ENCODE assay signal across 20 cellular contexts in genomic region chr12:99495797-99496196, GRCh38.
DNase-seq lines count a peak whose midpoint lies in the region; ATAC-seq, FAIRE-seq and TF ChIP-seq lines count a peak whose summit lies in the region.
"Had no signal": no experiment of that assay in that cellular context is flagged by ENCODE, and none has a peak within 500 bp of the region (broad histone marks: within the 10 kb centered on the region; RNA-seq: fewer than 3 reads in every experiment).

No MANE protein-coding gene starts in this region.

- TF ChIP-seq RAD21 in GM12878 (IDR thresholded peaks at IDR 0.05; ENCODE audit: insufficient read depth, low read depth, low read length): no peak

- POLR2A ChIA-PET in GM12878 (lab: Charles Lee): no interaction called here

- RAD21 ChIA-PET in GM12878 (lab: Charles Lee; ENCODE audit: unreplicated experiment): no interaction called here

- H3K9ac ChIP-seq in GM12878 (ENCODE audit: control insufficient read depth, insufficient read depth, low read length) (no peak overlapping the region), GM23248 (no peak overlapping the region)

- H3K27ac ChIP-seq in GM12878 (ENCODE audit: control insufficient read depth, insufficient read depth) (no peak overlapping the region), GM23248 (no peak overlapping the region)
- H3K27ac ChIP-seq: SJSA1 had no signal

- no peak for ATAC-seq in GM12878
- ATAC-seq: GM23338, Panc1 had no signal

- SMC1A ChIA-PET in GM12878 (lab: Charles Lee; ENCODE audit: uncharacterized antibody, unreplicated experiment): no interaction called here

- no peaks in the 10 kb centered on the region for H3K79me2 ChIP-seq in GM12878 (ENCODE audit: control insufficient read depth, insufficient read depth, low read length)
- no peaks in the 10 kb centered on the region for H3K79me2 ChIP-seq in GM23248 (ENCODE audit: insufficient read depth)

- DNase-seq in NCI-H1930 (lab: John Stamatoyannopoulos, UW) (peak; percentile 71 to 78), NCI-H82 treated with DMSO at 0.1 percent for 48 hours (lab: John Stamatoyannopoulos, UW; ENCODE audit: unreplicated experiment) (peak; percentile 36), GM12878 (ENCODE audit: low read depth, low spot score) (no peak), renal cortical epithelial cell (ENCODE audit: low read depth) (peak; percentile 29), GM23248 (no peak)
- DNase-seq in activated T-cell treated with anti-CD3 and anti-CD28 coated beads, Interleukin-2, amount 50 U/mL, for 48 hours: no peak
- no peak for DNase-seq in activated naive CD4-positive, alpha-beta T cell treated with anti-CD3 and anti-CD28 coated beads, Interleukin-2, amount 50 U/mL, for 16 hours
- DNase-seq: BE2C; DMS79 treated with DMSO at 0.1 percent for 48 hours; HCEC 1CT; KBM-7; NCI-H1092; NCI-H1436; NCI-H2029 treated with DMSO at 0.1 percent for 48 hours; NCI-H524 treated with DMSO at 0.1 percent for 48 hours; NK-92 treated with Interleukin-12 subunit alpha and Interleukin-12 subunit beta, amount 100 ng/mL, for 24 hours had no signal

- no peaks in the 10 kb centered on the region for H3K4me1 ChIP-seq in GM12878 (ENCODE audit: control insufficient read depth, insufficient read depth, low read length)
- 0 out of 2 replicates have a peak, but pooled peaks cover 5% of the 10 kb centered on the region for H3K4me1 ChIP-seq in GM23248 (ENCODE audit: insufficient read depth)
- H3K4me1 ChIP-seq: BE2C had no signal

- FAIRE-seq in GM12878 (lab: Jason Lieb, UNC): peak; percentile 13
- FAIRE-seq: GM12891 had no signal

- TF ChIP-seq EP300 in GM12878 (IDR thresholded peaks at IDR 0.05; ENCODE audit: borderline replicate concordance in 1 of 2, control insufficient read depth in 1 of 2, low read depth in 2 of 2, low read length in 2 of 2): no peak

- TF ChIP-seq CTCF in GM12878 (IDR thresholded peaks at IDR 0.05 in 2 of 3, conservative IDR thresholded peaks at IDR 0.05 in 1 of 3; ENCODE audit: control insufficient read depth in 2 of 3, extremely low read depth in 1 of 3, insufficient read depth in 1 of 3, low read depth in 3 of 3, low read length in 3 of 3): no peak

- no peak overlapping the region for H3K4me3 ChIP-seq in GM12878
- no peak overlapping the region for H3K4me3 ChIP-seq in GM23248
- H3K4me3 ChIP-seq: GM23338, SJSA1 had no signal

- H3F3A ChIP-seq in GM23248 (ENCODE audit: insufficient read depth): no peaks in the 10 kb centered on the region

- in situ Hi-C loops in GM12878 (cut with MboI) (no loop called here), GM23248 (cut with MboI) (no loop called here)

- H4K20me1 ChIP-seq in GM12878 (ENCODE audit: control insufficient read depth, insufficient read depth) (no peaks in the 10 kb centered on the region), GM23248 (ENCODE audit: insufficient read depth) (no peaks in the 10 kb centered on the region)

- BruUV-seq in GM12878 (replicated peaks; lab: Mats Ljungman, UMichigan): no TSS peak

- H3K9me3 ChIP-seq in GM12878 (replicated peaks; ENCODE audit: control insufficient read depth, insufficient read depth, low read length): no peaks in the 10 kb centered on the region
- no peaks in the 10 kb centered on the region for H3K9me3 ChIP-seq in GM23248 (ENCODE audit: low read depth)
- H3K9me3 ChIP-seq: BE2C, SJSA1 had no signal

- TF ChIP-seq POLR2A in GM12878 (IDR thresholded peaks at IDR 0.05; ENCODE audit: low read depth, low read length): no peak

- H3K36me3 ChIP-seq in GM12878 (ENCODE audit: control insufficient read depth in 2 of 2, insufficient read depth in 2 of 2, low read length in 1 of 2) (no peaks in the 10 kb centered on the region), GM23248 (ENCODE audit: low read depth) (no peaks in the 10 kb centered on the region)
- H3K36me3 ChIP-seq: BE2C, SJSA1 had no signal

- intact Hi-C loops in GM12878 (cut with micrococcal nuclease; ENCODE audit: unreplicated experiment): no loop called here

- H3K27me3 ChIP-seq in GM12878 (replicated peaks in 1 of 2; ENCODE audit: control insufficient read depth in 2 of 2, insufficient read depth in 2 of 2, low read length in 1 of 2): no peaks in the 10 kb centered on the region
- H3K27me3 ChIP-seq in GM23248 (replicated peaks; ENCODE audit: insufficient read depth): no peaks in the 10 kb centered on the region
- H3K27me3 ChIP-seq: BE2C, SJSA1 had no signal

- 67% methylated on average over 1 of the region's 1 CpG for WGBS in GM12878 (ENCODE audit: insufficient coverage, insufficient replicate concordance, low lambda C conversion rate, missing lambda C conversion rate)
- WGBS in GM23248 (ENCODE audit: low coverage in 1 of 2, low lambda C conversion rate in 2 of 2, missing lambda C conversion rate in 2 of 2), 2 experiments: 82% methylated on average over 1 of the region's 1 CpG

- CTCF ChIA-PET in GM12878 (lab: Yijun Ruan, JAX): no interaction called here

- no peaks in the 10 kb centered on the region for H3K9me2 ChIP-seq in GM23248 (ENCODE audit: insufficient read depth)

- H2AFZ ChIP-seq in GM12878 (ENCODE audit: control insufficient read depth, low read depth, low read length): no peak overlapping the region
- no peak overlapping the region for H2AFZ ChIP-seq in GM23248
- H2AFZ ChIP-seq: GM23338 had no signal

- H3K4me2 ChIP-seq in GM12878 (ENCODE audit: control insufficient read depth, insufficient read depth): no peak overlapping the region
- H3K4me2 ChIP-seq in GM23248 (ENCODE audit: unreplicated experiment): no peak overlapping the region
- H3K4me2 ChIP-seq: GM23338 had no signal

TF ChIP-seq in GM12878, 131 proteins besides CTCF, POLR2A, EP300 and RAD21:
- TF ChIP-seq SIN3A (IDR thresholded peaks at IDR 0.05; ENCODE audit: low read depth, low read length) (no peak), POLR2AphosphoS2 (IDR thresholded peaks at IDR 0.05; ENCODE audit: low read depth, low read length) (no peak), MEF2A (IDR thresholded peaks at IDR 0.05; ENCODE audit: insufficient read depth, low read depth, low read length) (no peak), EZH2 (IDR thresholded peaks at IDR 0.05; ENCODE audit: borderline replicate concordance, control insufficient read depth, low read depth, low read length) (no peak), CUX1 (IDR thresholded peaks at IDR 0.05; ENCODE audit: insufficient replicate concordance, low read depth, low read length) (no peak), HDGF (IDR thresholded peaks at IDR 0.05) (no peak), NBN (IDR thresholded peaks at IDR 0.05) (no peak), POLR2AphosphoS5 (IDR thresholded peaks at IDR 0.05; ENCODE audit: low read length) (no peak), CREB1 (IDR thresholded peaks at IDR 0.05; ENCODE audit: low read depth) (no peak), DPF2 (IDR thresholded peaks at IDR 0.05) (no peak)

Comparison
In these comparisons a context has a peak if more than half of its experiments do, and no peak if none do; other contexts are left out.
1. DNase-seq: peak in NCI-H1930 (2 of 2), NCI-H82 treated with DMSO at 0.1 percent for 48 hours (single experiment) and renal cortical epithelial cell (single experiment); none in GM12878 (single experiment), activated T-cell treated with anti-CD3 and anti-CD28 coated beads, Interleukin-2, amount 50 U/mL, for 48 hours (0 of 2), GM23248 (single experiment) and activated naive CD4-positive, alpha-beta T cell treated with anti-CD3 and anti-CD28 coated beads, Interleukin-2, amount 50 U/mL, for 16 hours (single experiment).